ENCODE assay signal across 8 cellular contexts in genomic region chr7:128790297-128791037, GRCh38. TPM values are rescaled to one million over a fixed set of nuclear protein-coding genes. Genes with fewer than 3 reads are reported as not detected.
DNase-seq lines count a peak whose midpoint lies in the region; ATAC-seq and TF ChIP-seq lines count a peak whose summit lies in the region.

No MANE protein-coding gene starts in this region.

- H3K9me3 ChIP-seq in H9 (ENCODE audit: control insufficient read depth, low read depth, low read length) = no peaks in the 10 kb centered on the region
- H3K9me3 ChIP-seq in iPS-18a (ENCODE audit: control insufficient read depth, low read depth, low read length) = no peaks in the 10 kb centered on the region

- no peak overlapping the region for H2BK120ac ChIP-seq in H9 (ENCODE audit: low read depth, low read length, poor library complexity, severe bottlenecking)

- TF ChIP-seq CTCF in C4-2B (conservative IDR thresholded peaks at IDR 0.05) (no peak), H9 (conservative IDR thresholded peaks at IDR 0.05) (no peak)

- H3K14ac ChIP-seq in H9 (ENCODE audit: insufficient read depth, low read length) = no peak overlapping the region; the same call in 1 of the 2 replicates

- peak; percentile 19 for ATAC-seq in activated T-helper 17 cell treated with anti-CD3 and anti-CD28 coated beads, Interleukin-2, amount 50 U/mL, for 72 hours (replicated peaks)
- peak; percentile 34 for ATAC-seq in stimulated activated memory B cell treated with anti-CD40 and anti-IgM and Interleukin-4, amounts not matched to agents 10 μg/mL and 1 μg/mL and 100 μg/mL, for 72 hours

- no peak overlapping the region for H2AK5ac ChIP-seq in H9 (ENCODE audit: insufficient read length, low read length)

- DNase-seq in H9 = peak; percentile 59
- DNase-seq in AG08396 (ENCODE audit: low spot score) = no peak
- DNase-seq in SHP77 treated with DMSO at 0.1 percent for 48 hours (lab: John Stamatoyannopoulos, UW) = no peak
- no peak for DNase-seq in OCI-M2 (lab: John Stamatoyannopoulos, UW; ENCODE audit: unreplicated experiment)

- H4K20me1 ChIP-seq in H9 (ENCODE audit: control insufficient read depth, insufficient read depth, insufficient read length) = no peaks in the 10 kb centered on the region

- H3K4me3 Mint-ChIP-seq in H9 = peak overlapping the region; percentile 87 to 90
- peak overlapping the region; percentile 83 for H3K4me3 Mint-ChIP-seq in activated T-helper 17 cell treated with anti-CD3 and anti-CD28 coated beads, Interleukin-2, amount 50 U/mL, for 72 hours
- H3K4me3 Mint-ChIP-seq in stimulated activated memory B cell treated with anti-CD40 and anti-IgM and Interleukin-4, amounts not matched to agents 10 μg/mL and 1 μg/mL and 100 μg/mL, for 72 hours = peak overlapping the region; percentile 80

- peak overlapping the region; percentile 63 for H3K4me3 ChIP-seq in iPS-18a (ENCODE audit: low read length)

- H3K56ac ChIP-seq in H9 (ENCODE audit: insufficient read length, low read depth, low read length) = no peak overlapping the region

- H3K9ac ChIP-seq in H9 (ENCODE audit: extremely low read depth, insufficient read length, low read length) = no peak overlapping the region
- no peak overlapping the region for H3K9ac ChIP-seq in iPS-18a (ENCODE audit: low read length)

- H3K27ac Mint-ChIP-seq in H9 = peak overlapping the region in 1 of 3 experiments; percentile 80; a peak in 2 of 7 replicates
- H3K27ac Mint-ChIP-seq in activated T-helper 17 cell treated with anti-CD3 and anti-CD28 coated beads, Interleukin-2, amount 50 U/mL, for 72 hours = peak overlapping the region; percentile 77
- H3K27ac Mint-ChIP-seq in stimulated activated memory B cell treated with anti-CD40 and anti-IgM and Interleukin-4, amounts not matched to agents 10 μg/mL and 1 μg/mL and 100 μg/mL, for 72 hours = peak overlapping the region; percentile 62

- H3K79me2 ChIP-seq in H9 (ENCODE audit: insufficient read depth, low read length) = no peaks in the 10 kb centered on the region

- H3K4me1 ChIP-seq in H9 (ENCODE audit: insufficient read depth, low read length) (no peaks in the 10 kb centered on the region), iPS-18a (ENCODE audit: control insufficient read depth, low read depth, low read length) (peaks cover 22% of the 10 kb centered on the region)

- H3K4me1 Mint-ChIP-seq in H9 = peaks cover 31 to 34% of the 10 kb centered on the region in 2 experiments
- H3K4me1 Mint-ChIP-seq in activated T-helper 17 cell treated with anti-CD3 and anti-CD28 coated beads, Interleukin-2, amount 50 U/mL, for 72 hours = peaks cover 3% of the 10 kb centered on the region
- peaks cover 13% of the 10 kb centered on the region for H3K4me1 Mint-ChIP-seq in stimulated activated memory B cell treated with anti-CD40 and anti-IgM and Interleukin-4, amounts not matched to agents 10 μg/mL and 1 μg/mL and 100 μg/mL, for 72 hours

- no peaks in the 10 kb centered on the region for H3K79me1 ChIP-seq in H9 (ENCODE audit: insufficient read depth, low read depth, low read length, poor library complexity, severe bottlenecking)

- H3K36me3 Mint-ChIP-seq in H9 (ENCODE audit: insufficient read depth in 1 of 3, low read depth in 3 of 3) = peaks cover 9 to 16% (median 15%) of the 10 kb centered on the region in 3 experiments
- H3K36me3 Mint-ChIP-seq in activated T-helper 17 cell treated with anti-CD3 and anti-CD28 coated beads, Interleukin-2, amount 50 U/mL, for 72 hours (ENCODE audit: low read depth) = no peaks in the 10 kb centered on the region
- no peaks in the 10 kb centered on the region for H3K36me3 Mint-ChIP-seq in stimulated activated memory B cell treated with anti-CD40 and anti-IgM and Interleukin-4, amounts not matched to agents 10 μg/mL and 1 μg/mL and 100 μg/mL, for 72 hours

- no peak overlapping the region for H2BK20ac ChIP-seq in H9 (ENCODE audit: low read depth, low read length, poor library complexity, severe bottlenecking)

- H4K8ac ChIP-seq in H9 (replicated peaks; ENCODE audit: insufficient read length, low read depth, low read length) = no peak overlapping the region

- no peak overlapping the region for H3T11ph ChIP-seq in H9 (ENCODE audit: low read length)

- no peak overlapping the region for H3K23ac ChIP-seq in H9 (ENCODE audit: insufficient read length, low read depth, low read length)

- peaks cover 25% of the 10 kb centered on the region for H3K27me3 Mint-ChIP-seq in H9 (ENCODE audit: low read depth)
- no peaks in the 10 kb centered on the region for H3K27me3 Mint-ChIP-seq in activated T-helper 17 cell treated with anti-CD3 and anti-CD28 coated beads, Interleukin-2, amount 50 U/mL, for 72 hours
- no peaks in the 10 kb centered on the region for H3K27me3 Mint-ChIP-seq in stimulated activated memory B cell treated with anti-CD40 and anti-IgM and Interleukin-4, amounts not matched to agents 10 μg/mL and 1 μg/mL and 100 μg/mL, for 72 hours

- no peak overlapping the region for H2BK15ac ChIP-seq in H9 (ENCODE audit: low read depth, low read length)

- peaks cover 12% of the 10 kb centered on the region for H3K23me2 ChIP-seq in H9 (ENCODE audit: insufficient read length, low read depth, low read length, poor library complexity, severe bottlenecking)

- no peak overlapping the region for H2BK12ac ChIP-seq in H9 (ENCODE audit: insufficient read length, low read depth, low read length)

- no peaks in the 10 kb centered on the region for H3K9me3 Mint-ChIP-seq in H9
- H3K9me3 Mint-ChIP-seq in activated T-helper 17 cell treated with anti-CD3 and anti-CD28 coated beads, Interleukin-2, amount 50 U/mL, for 72 hours = no peaks in the 10 kb centered on the region
- H3K9me3 Mint-ChIP-seq in stimulated activated memory B cell treated with anti-CD40 and anti-IgM and Interleukin-4, amounts not matched to agents 10 μg/mL and 1 μg/mL and 100 μg/mL, for 72 hours = peaks cover 3% of the 10 kb centered on the region

- H4K5ac ChIP-seq in H9 (ENCODE audit: insufficient read length, low read depth, low read length) = no peak overlapping the region

- H4K91ac ChIP-seq in H9 (ENCODE audit: insufficient read length, low read depth, low read length) = no peak overlapping the region

- WGBS in H9 (ENCODE audit: extremely low coverage, insufficient read length, low lambda C conversion rate) = no CpG with 5 or more reads among the region's 45 CpGs

- peak overlapping the region; percentile 80 for H3K4me2 ChIP-seq in H9 (ENCODE audit: insufficient read depth, insufficient read length, low read length)

- no peak overlapping the region for H2BK5ac ChIP-seq in H9 (ENCODE audit: insufficient read length, low read length)

- H2AFZ ChIP-seq in H9 (ENCODE audit: low read length) = no peak overlapping the region

- H3K27ac ChIP-seq in C4-2B = peak overlapping the region; percentile 80
- H3K27ac ChIP-seq in H9 (ENCODE audit: insufficient read length, low read depth, low read length) = no peak overlapping the region
- no peak overlapping the region for H3K27ac ChIP-seq in iPS-18a (ENCODE audit: low read length)

- H3K27me3 ChIP-seq in H9 (ENCODE audit: insufficient read depth, low read length) = no peaks in the 10 kb centered on the region
- no peaks in the 10 kb centered on the region for H3K27me3 ChIP-seq in iPS-18a (ENCODE audit: control insufficient read depth, insufficient read depth, low read length)

- H3K4ac ChIP-seq in H9 (ENCODE audit: low read depth, low read length) = no peak overlapping the region

- H3K36me3 ChIP-seq in iPS-18a (ENCODE audit: control insufficient read depth, low read depth, low read length) = no peaks in the 10 kb centered on the region

- H3K18ac ChIP-seq in H9 (ENCODE audit: insufficient read length, low read depth, low read length) = no peak overlapping the region

RNA-seq across cellular contexts. Expression of gene CCDC136, which starts 1.3 kb away (rescaled TPM):
- total RNA-seq in H9 (2021) = 28.7 and 31.1 TPM in 2 replicates
- total RNA-seq in activated T-helper 17 cell treated with anti-CD3 and anti-CD28 coated beads, Interleukin-2, amount 50 U/mL, for 72 hours = 10 to 100 TPM; 11.7 to 15.4 TPM

RNA-seq across cellular contexts. Expression of gene OPN1SW, which starts 14.9 kb away (rescaled TPM):
- total RNA-seq in H9 (2021) = not detected in 2 replicates
- not detected for total RNA-seq in activated T-helper 17 cell treated with anti-CD3 and anti-CD28 coated beads, Interleukin-2, amount 50 U/mL, for 72 hours

RNA-seq across cellular contexts. Expression of gene FLNC, which starts 39.7 kb away (rescaled TPM):
- 12.2 and 12.5 TPM in 2 replicates for total RNA-seq in H9 (2021)
- total RNA-seq in activated T-helper 17 cell treated with anti-CD3 and anti-CD28 coated beads, Interleukin-2, amount 50 U/mL, for 72 hours = under 1 TPM; 0.02 to 0.05 TPM

RNA-seq across cellular contexts. Expression of gene CALU, which starts 51.3 kb away (rescaled TPM):
- 168 TPM in 2 replicates for total RNA-seq in H9 (2021)
- 10 to 100 TPM; 27.5 to 41.7 TPM for total RNA-seq in activated T-helper 17 cell treated with anti-CD3 and anti-CD28 coated beads, Interleukin-2, amount 50 U/mL, for 72 hours

Comparison
In these comparisons a context has a peak if more than half of its experiments do, and no peak if none do; other contexts are left out.
1. RNA of gene FLNC, which starts 39.7 kb away (total RNA-seq): 12.2 to 12.5 TPM in H9; 0.02 to 0.05 TPM in activated T-helper 17 cell treated with anti-CD3 and anti-CD28 coated beads, Interleukin-2, amount 50 U/mL, for 72 hours; every median in the first group is over 10 times any median in the second.
2. Peak in every context shown above with its lines, with median percentiles within 50 percentile points of each other: H3K4me3 Mint-ChIP-seq.